Comparison of ENCODE assay signal across 12 cellular contexts in genomic region chr14:90642239-90642717, GRCh38.
DNase-seq lines count a peak whose midpoint lies in the region; ATAC-seq, FAIRE-seq and TF ChIP-seq lines count a peak whose summit lies in the region.
"Had no signal": no experiment of that assay in that cellular context is flagged by ENCODE, and none has a peak within 500 bp of the region (broad histone marks: within the 10 kb centered on the region; RNA-seq: fewer than 3 reads in every experiment).

No MANE protein-coding gene starts in this region.

- H3K23ac ChIP-seq in IMR-90 (ENCODE audit: low read depth, low read length) = 0 out of 2 replicates have a peak overlapping the region, but pooled peaks have one; percentile 8
- no peak overlapping the region for H3K23ac ChIP-seq in H1 (ENCODE audit: insufficient read length)

- H3K79me1 ChIP-seq in IMR-90 (ENCODE audit: low read depth in 1 of 2, low read length in 2 of 2) (no peaks in the 10 kb centered on the region), H1 (ENCODE audit: low read depth, low read length) (no peaks in the 10 kb centered on the region)

- no peak for TF ChIP-seq CTCF in IMR-90 (conservative IDR thresholded peaks at IDR 0.05; ENCODE audit: low read depth, low read length)
- no peak for TF ChIP-seq CTCF in H1 (IDR thresholded peaks at IDR 0.05; ENCODE audit: control extremely low read depth in 1 of 3, insufficient read depth in 1 of 3, low read depth in 1 of 3, low read length in 3 of 3)
- TF ChIP-seq CTCF in retinal pigment epithelial cell (conservative IDR thresholded peaks at IDR 0.05; ENCODE audit: low read depth, low read length) = no peak
- TF ChIP-seq CTCF in ovary (IDR thresholded peaks at IDR 0.05) = no peak

- TF ChIP-seq EP300 in H1 (IDR thresholded peaks at IDR 0.05; ENCODE audit: borderline replicate concordance in 1 of 2, low read depth in 2 of 2, low read length in 2 of 2) (peak in 1 of 2 experiments; percentile 80; a peak in 1 of 3 replicates), ovary (IDR thresholded peaks at IDR 0.05) (no peak)

- H3K9me3 Mint-ChIP-seq in stimulated activated naive CD8-positive, alpha-beta T cell treated with anti-CD3 and anti-CD28 coated beads, Interleukin-15, amount 100 ng/mL, for 72 hours = no peaks in the 10 kb centered on the region
- H3K9me3 Mint-ChIP-seq: CD4-positive, CD25-positive, alpha-beta regulatory T cell had no signal

- peaks cover 26% of the 10 kb centered on the region for H3K9me1 ChIP-seq in IMR-90 (ENCODE audit: insufficient read depth, low read length)

- H4K5ac ChIP-seq in IMR-90 (ENCODE audit: low read depth, low read length) (no peak overlapping the region), H1 (ENCODE audit: insufficient read length, low read depth, low read length) (peak overlapping the region; percentile 49)

- H3K4ac ChIP-seq in IMR-90 (ENCODE audit: low read depth, low read length) (no peak overlapping the region), H1 (replicated peaks; ENCODE audit: insufficient read length, low read depth, low read length) (no peak overlapping the region)

- H3K4me3 Mint-ChIP-seq in stimulated activated naive CD8-positive, alpha-beta T cell treated with anti-CD3 and anti-CD28 coated beads, Interleukin-15, amount 100 ng/mL, for 72 hours = no peak overlapping the region
- H3K4me3 Mint-ChIP-seq: CD4-positive, CD25-positive, alpha-beta regulatory T cell had no signal

- TF ChIP-seq POLR2A in IMR-90 (IDR thresholded peaks at IDR 0.05; ENCODE audit: low read depth, low read length) = no peak
- TF ChIP-seq POLR2A in H1 (IDR thresholded peaks at IDR 0.05; ENCODE audit: control extremely low read depth in 1 of 2, low read depth in 2 of 2, low read length in 2 of 2) = peak in 1 of 2 experiments; percentile 45; a peak in 1 of 3 replicates
- TF ChIP-seq POLR2A in ovary (IDR thresholded peaks at IDR 0.05) = no peak

- dilution Hi-C loops in IMR-90 (cut with HindIII; ENCODE audit: low sequenced_read_pairs, unreplicated experiment) = no loop called here

- no peak overlapping the region for H3K9ac ChIP-seq in IMR-90 (ENCODE audit: low read depth, low read length)
- H3K9ac ChIP-seq in H1 (replicated peaks in 1 of 4; ENCODE audit: extremely low read depth in 1 of 4, low read depth in 3 of 4, low read length in 3 of 4) = 0 out of 7 replicates have a peak overlapping the region, but pooled peaks of 1 of the 4 experiments have one; percentile 17
- H3K9ac ChIP-seq: KMS-11 had no signal

- H3K27me3 Mint-ChIP-seq in stimulated activated naive CD8-positive, alpha-beta T cell treated with anti-CD3 and anti-CD28 coated beads, Interleukin-15, amount 100 ng/mL, for 72 hours = no peaks in the 10 kb centered on the region
- H3K27me3 Mint-ChIP-seq: CD4-positive, CD25-positive, alpha-beta regulatory T cell had no signal

- H2BK5ac ChIP-seq in IMR-90 (ENCODE audit: low read depth, low read length, poor library complexity, severe bottlenecking) = no peak overlapping the region
- peak overlapping the region; percentile 89; the same call in 1 of the 2 replicates for H2BK5ac ChIP-seq in H1 (ENCODE audit: low read depth, low read length)

- H4K91ac ChIP-seq in IMR-90 (ENCODE audit: insufficient read depth, low read depth, low read length) (no peak overlapping the region), H1 (replicated peaks; ENCODE audit: insufficient read length, low read length) (peak overlapping the region; percentile 45)

- H2BK120ac ChIP-seq in IMR-90 (ENCODE audit: low read depth, low read length) (no peak overlapping the region), H1 (replicated peaks; ENCODE audit: low read depth, low read length) (peak overlapping the region; percentile 52)

- no peak overlapping the region for H2AFZ ChIP-seq in IMR-90 (replicated peaks; ENCODE audit: low read length, poor library complexity)
- no peak overlapping the region for H2AFZ ChIP-seq in H1 (ENCODE audit: low read length)

- H3K27ac Mint-ChIP-seq in stimulated activated naive CD8-positive, alpha-beta T cell treated with anti-CD3 and anti-CD28 coated beads, Interleukin-15, amount 100 ng/mL, for 72 hours = no peak overlapping the region
- H3K27ac Mint-ChIP-seq: CD4-positive, CD25-positive, alpha-beta regulatory T cell had no signal

- H3K9me3 ChIP-seq in IMR-90 (ENCODE audit: control insufficient read depth, insufficient read depth, low read length) (no peaks in the 10 kb centered on the region), H1 (ENCODE audit: insufficient read depth in 2 of 2, low read depth in 1 of 2, low read length in 1 of 2) (no peaks in the 10 kb centered on the region), ovary (no peaks in the 10 kb centered on the region)

- H3K4me1 ChIP-seq in IMR-90 (ENCODE audit: control insufficient read depth, insufficient read depth, low read length) = peaks cover 18% of the 10 kb centered on the region
- peaks cover 13 to 32% (median 22%) of the 10 kb centered on the region in 4 experiments for H3K4me1 ChIP-seq in H1 (replicated peaks in 1 of 4; ENCODE audit: control insufficient read depth in 3 of 4, insufficient read depth in 4 of 4, low read length in 3 of 4)
- peaks cover 2% of the 10 kb centered on the region for H3K4me1 ChIP-seq in ovary (ENCODE audit: insufficient read depth)

- H3K27me3 ChIP-seq in IMR-90 (ENCODE audit: control insufficient read depth, insufficient read depth, low read length) (no peaks in the 10 kb centered on the region), H1 (replicated peaks in 1 of 4; ENCODE audit: control insufficient read depth in 3 of 4, extremely low read depth in 1 of 4, insufficient read depth in 3 of 4, low read length in 3 of 4) (no peaks in the 10 kb centered on the region), ovary (no peaks in the 10 kb centered on the region)

- H2AK5ac ChIP-seq in IMR-90 (ENCODE audit: low read depth, low read length) (no peak overlapping the region), H1 (ENCODE audit: low read depth, low read length) (no peak overlapping the region)

- peaks cover 4% of the 10 kb centered on the region; the same call in 1 of the 2 replicates for H3K23me2 ChIP-seq in H1 (ENCODE audit: low read depth, low read length)

- CTCF ChIA-PET in IMR-90 (lab: Yijun Ruan, JAX) (interaction anchor here (0.7 kb wide), 2 partner anchors 11 to 378 kb away, joined by 3 read pairs; no protein-coding TSS in a partner anchor), H1 (lab: Charles Lee; ENCODE audit: partially characterized antibody) (interaction anchor here (0.6 to 2.9 kb wide), 17 partner anchors 13 to 350 kb away, joined by 3 to 21 read pairs (median 5); no protein-coding TSS in a partner anchor)

- no peak overlapping the region for H3K27ac ChIP-seq in IMR-90 (ENCODE audit: insufficient read depth, low read length)
- peak overlapping the region; percentile 72 for H3K27ac ChIP-seq in H1 (ENCODE audit: low read depth, low read length)
- H3K27ac ChIP-seq in ovary = no peak overlapping the region
- H3K27ac ChIP-seq: KMS-11 had no signal

- no peak for TF ChIP-seq RAD21 in IMR-90 (IDR thresholded peaks at IDR 0.05; ENCODE audit: low read length)
- TF ChIP-seq RAD21 in H1 (IDR thresholded peaks at IDR 0.05 in 1 of 2, conservative IDR thresholded peaks at IDR 0.05 in 1 of 2; ENCODE audit: low read depth in 2 of 2, low read length in 2 of 2) = peak in 1 of 2 experiments; percentile 17; a peak in 2 of 4 replicates

- H2BK12ac ChIP-seq in H1 (ENCODE audit: low read depth, low read length) = no peak overlapping the region; the same call in 1 of the 2 replicates

- H2AK9ac ChIP-seq in IMR-90 (replicated peaks; ENCODE audit: low read depth, low read length, poor library complexity) = no peak overlapping the region

- H3K4me1 Mint-ChIP-seq in stimulated activated naive CD8-positive, alpha-beta T cell treated with anti-CD3 and anti-CD28 coated beads, Interleukin-15, amount 100 ng/mL, for 72 hours = no peaks in the 10 kb centered on the region

- H3K56ac ChIP-seq in IMR-90 (ENCODE audit: extremely low read depth, insufficient read depth, low read length) = no peak overlapping the region
- no peak overlapping the region for H3K56ac ChIP-seq in H1 (replicated peaks; ENCODE audit: insufficient read length, low read depth, low read length)

- no peak overlapping the region for H2BK15ac ChIP-seq in IMR-90 (ENCODE audit: low read depth, low read length)
- no peak overlapping the region for H2BK15ac ChIP-seq in H1 (ENCODE audit: low read length)

- BruUV-seq in IMR-90 (replicated peaks; lab: Mats Ljungman, UMichigan) = no TSS peak

- H3K4me3 ChIP-seq in IMR-90 (ENCODE audit: insufficient read depth, low read depth, low read length) (no peak overlapping the region), H1 (ENCODE audit: extremely low read depth in 1 of 4, insufficient read depth in 2 of 4, low read depth in 3 of 4, low read length in 4 of 4) (peak overlapping the region in 1 of 4 experiments; percentile 37; a peak in 1 of 8 replicates), retinal pigment epithelial cell (ENCODE audit: low read length) (no peak overlapping the region), ovary (no peak overlapping the region)

- H3K36me3 ChIP-seq in IMR-90 (ENCODE audit: control insufficient read depth, insufficient read depth, low read length) = peaks cover 9% of the 10 kb centered on the region
- no peaks in the 10 kb centered on the region for H3K36me3 ChIP-seq in H1 (ENCODE audit: control insufficient read depth in 2 of 4, insufficient read depth in 4 of 4, low read length in 3 of 4)
- no peaks in the 10 kb centered on the region for H3K36me3 ChIP-seq in ovary

- DNase-seq in IMR-90 (peak; percentile 32), H1 (ENCODE audit: low read depth in 1 of 2, low spot score in 2 of 2) (peak in 1 of 2 experiments; percentile 49), iris pigment epithelial cell (ENCODE audit: low read depth) (peak; percentile 66), retinal pigment epithelial cell (ENCODE audit: low read depth) (peak; percentile 89), HTR-8/SVneo (ENCODE audit: insufficient read length, low spot score) (no peak), ovary (no peak)
- DNase-seq in stimulated activated naive CD8-positive, alpha-beta T cell treated with anti-CD3 and anti-CD28 coated beads, Interleukin-15, amount 100 ng/mL, for 72 hours = no peak
- DNase-seq: CD4-positive, CD25-positive, alpha-beta regulatory T cell; NCI-H510A treated with DMSO at 0.1 percent for 48 hours; T-helper 2 cell had no signal

- H3K4me2 ChIP-seq in IMR-90 (ENCODE audit: low read depth, low read length) = no peak overlapping the region
- peak overlapping the region; percentile 59 to 83 for H3K4me2 ChIP-seq in H1 (ENCODE audit: insufficient read depth in 1 of 2, low read depth in 2 of 2, low read length in 2 of 2)
- H3K4me2 ChIP-seq: KMS-11 had no signal

- no peaks in the 10 kb centered on the region for H3K79me2 ChIP-seq in H1 (ENCODE audit: control insufficient read depth in 1 of 2, insufficient read depth in 2 of 2, low read length in 2 of 2)

- H3K18ac ChIP-seq in IMR-90 (ENCODE audit: low read depth, low read length) (peak overlapping the region; percentile 29; the same call in 1 of the 2 replicates), H1 (ENCODE audit: extremely low read depth, low read length) (peak overlapping the region; percentile 1; the same call in 1 of the 2 replicates)

- WGBS in IMR-90 (ENCODE audit: extremely low coverage in 2 of 2, insufficient read length in 1 of 2), 2 experiments = no CpG with 5 or more reads among the region's 3 CpGs
- WGBS in H1 (ENCODE audit: extremely low coverage in 1 of 2, insufficient coverage in 1 of 2, insufficient read length in 1 of 2, insufficient replicate concordance in 2 of 2, low coverage in 1 of 2, low lambda C conversion rate in 2 of 2, missing lambda C conversion rate in 1 of 2), 2 experiments = 3% methylated on average over 3 of the region's 3 CpGs; no CpG with 5 or more reads in 1 of the 2 experiments
- WGBS in ovary, 3 donors = 31 to 36% (median 31%) methylated on average over 3 of the region's 3 CpGs

- H2BK20ac ChIP-seq in IMR-90 (ENCODE audit: low read depth, low read length) (no peak overlapping the region), H1 (ENCODE audit: low read length) (peak overlapping the region; percentile 92)

- H3K14ac ChIP-seq in IMR-90 (replicated peaks; ENCODE audit: low read depth, low read length) (no peak overlapping the region), H1 (ENCODE audit: insufficient read length) (no peak overlapping the region)

- peak; percentile 86 for FAIRE-seq in H1 (lab: Jason Lieb, UNC)
- no peak for FAIRE-seq in HTR-8/SVneo (lab: Jason Lieb, UNC)

- in situ Hi-C loops in IMR-90 (cut with MboI; ENCODE audit: low sequenced_read_pairs) = no loop called here

- ATAC-seq in IMR-90 (ENCODE audit: low read depth) = no peak
- no peak for ATAC-seq in stimulated activated naive CD8-positive, alpha-beta T cell treated with anti-CD3 and anti-CD28 coated beads, Interleukin-15, amount 100 ng/mL, for 72 hours
- ATAC-seq in GM21526 (IDR thresholded peaks at IDR 0.05; ENCODE audit: low FRiP score, unreplicated experiment) = no peak

- H4K20me1 ChIP-seq in IMR-90 (ENCODE audit: insufficient read depth, low read length) = peaks cover 3% of the 10 kb centered on the region; the same call in 1 of the 2 replicates
- no peaks in the 10 kb centered on the region for H4K20me1 ChIP-seq in H1 (replicated peaks in 1 of 2; ENCODE audit: control insufficient read depth in 1 of 2, insufficient read depth in 2 of 2, low read length in 2 of 2)

- POLR2A ChIA-PET in IMR-90 (lab: Charles Lee; ENCODE audit: unreplicated experiment) = no interaction called here
- POLR2A ChIA-PET in H1 (lab: Charles Lee; ENCODE audit: partially characterized antibody) = interaction anchor here (1.1 to 2.6 kb wide), 9 partner anchors 14 to 260 kb away, joined by 3 to 8 read pairs (median 4); no protein-coding TSS in a partner anchor

- H4K8ac ChIP-seq in IMR-90 (ENCODE audit: low read depth in 2 of 2, low read length in 2 of 2) (no peak overlapping the region), H1 (ENCODE audit: extremely low read depth, insufficient read depth, low read length) (no peak overlapping the region)

- intact Hi-C loops in IMR-90 (cut with micrococcal nuclease) (no loop called here), ovary (cut with DNase I) (no loop called here)

Comparison
In these comparisons a context has a peak if more than half of its experiments do, and no peak if none do; other contexts are left out.
1. DNase-seq: peak in IMR-90 (single experiment), iris pigment epithelial cell (single experiment) and retinal pigment epithelial cell (single experiment); none in HTR-8/SVneo (single experiment), stimulated activated naive CD8-positive, alpha-beta T cell treated with anti-CD3 and anti-CD28 coated beads, Interleukin-15, amount 100 ng/mL, for 72 hours (0 of 2) and ovary (0 of 5).